Comparison of ENCODE assay signal across 1 cellular context in the genomic region with DNA sequence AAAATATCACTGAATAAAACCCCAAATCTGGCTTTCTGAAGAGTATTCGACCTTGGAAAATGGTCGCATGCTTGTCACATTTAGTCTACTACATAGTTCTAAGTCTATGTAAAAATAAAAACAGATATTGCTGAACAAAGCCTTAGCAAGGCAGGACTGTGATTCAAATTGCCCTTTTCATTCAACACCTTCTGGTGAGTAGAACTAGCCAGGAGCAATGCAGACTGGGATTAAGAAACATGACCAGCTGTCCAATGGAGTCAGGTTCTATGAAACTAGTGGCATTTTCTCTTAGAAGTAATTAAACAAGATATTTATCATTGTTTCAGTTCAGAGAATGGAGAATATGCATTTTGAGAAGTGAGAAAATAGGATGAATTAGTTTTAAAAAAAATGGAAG.
TF ChIP-seq lines count a peak whose summit lies in the region.

No MANE protein-coding gene starts in this region.

TF ChIP-seq in HCT116, 20 proteins besides CTCF, POLR2A, EP300 and RAD21 (continued from another document):
- TF ChIP-seq, protein P1, sequence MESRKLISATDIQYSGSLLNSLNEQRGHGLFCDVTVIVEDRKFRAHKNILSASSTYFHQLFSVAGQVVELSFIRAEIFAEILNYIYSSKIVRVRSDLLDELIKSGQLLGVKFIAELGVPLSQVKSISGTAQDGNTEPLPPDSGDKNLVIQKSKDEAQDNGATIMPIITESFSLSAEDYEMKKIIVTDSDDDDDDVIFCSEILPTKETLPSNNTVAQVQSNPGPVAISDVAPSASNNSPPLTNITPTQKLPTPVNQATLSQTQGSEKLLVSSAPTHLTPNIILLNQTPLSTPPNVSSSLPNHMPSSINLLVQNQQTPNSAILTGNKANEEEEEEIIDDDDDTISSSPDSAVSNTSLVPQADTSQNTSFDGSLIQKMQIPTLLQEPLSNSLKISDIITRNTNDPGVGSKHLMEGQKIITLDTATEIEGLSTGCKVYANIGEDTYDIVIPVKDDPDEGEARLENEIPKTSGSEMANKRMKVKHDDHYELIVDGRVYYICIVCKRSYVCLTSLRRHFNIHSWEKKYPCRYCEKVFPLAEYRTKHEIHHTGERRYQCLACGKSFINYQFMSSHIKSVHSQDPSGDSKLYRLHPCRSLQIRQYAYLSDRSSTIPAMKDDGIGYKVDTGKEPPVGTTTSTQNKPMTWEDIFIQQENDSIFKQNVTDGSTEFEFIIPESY (IDR thresholded peaks at IDR 0.05; ENCODE audit: extremely low read depth, insufficient replicate concordance, low read length) = no peak
- no peak for TF ChIP-seq ZFX (IDR thresholded peaks at IDR 0.05)
- no peak for TF ChIP-seq ELF1 (IDR thresholded peaks at IDR 0.05; ENCODE audit: borderline replicate concordance, low read depth)
